8 cellular contexts compared by ENCODE assay signal in the genomic region with DNA sequence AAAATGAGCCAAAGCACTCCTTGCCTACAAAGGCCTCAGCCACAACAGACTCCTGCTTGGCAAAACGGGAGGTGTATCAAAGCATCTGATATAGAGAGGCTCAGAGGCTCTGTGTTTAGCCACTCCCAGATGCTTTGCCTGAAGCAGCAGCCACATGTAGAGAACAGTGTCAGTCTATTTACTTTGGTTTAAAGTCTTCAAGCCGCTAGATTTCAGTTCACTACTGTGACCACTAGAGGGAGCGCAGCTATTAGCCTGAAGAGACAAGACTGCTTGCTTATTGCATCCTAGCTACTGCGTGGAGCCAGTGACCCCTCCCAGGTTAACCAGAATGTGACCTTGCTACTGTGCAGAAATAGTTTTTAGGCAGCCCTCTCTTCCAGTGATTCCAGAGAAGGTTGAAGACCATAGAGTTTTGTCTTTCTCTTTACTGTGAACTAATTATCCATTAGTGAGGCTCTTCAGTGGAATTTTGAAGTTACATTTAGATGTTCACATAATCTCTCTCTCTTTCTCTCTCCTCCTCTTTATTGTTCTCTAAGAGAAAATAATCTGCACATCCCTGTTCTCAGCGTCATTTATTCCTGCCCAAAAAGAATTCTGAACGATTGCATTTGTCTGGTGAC. TPM values are rescaled to one million over a fixed set of nuclear protein-coding genes. Genes with fewer than 3 reads are reported as not detected.
DNase-seq lines count a peak whose midpoint lies in the region; ATAC-seq and TF ChIP-seq lines count a peak whose summit lies in the region.

No MANE protein-coding gene starts in this region.

- H3K9ac ChIP-seq in mesenchymal stem cell (ENCODE audit: low read length), result no peak overlapping the region

- peak; percentile 73 for TF ChIP-seq CTCF in GM20000 (IDR thresholded peaks at IDR 0.05; ENCODE audit: extremely low read depth, missing control alignments)

- H3K9me3 ChIP-seq in mesenchymal stem cell (ENCODE audit: control insufficient read depth, low read length), result no peaks in the 10 kb centered on the region

- no peak overlapping the region for H2AFZ ChIP-seq in mesenchymal stem cell (ENCODE audit: low read depth, low read length)

- no peak overlapping the region for H3K27ac ChIP-seq in mesenchymal stem cell (ENCODE audit: low read length, poor library complexity, severe bottlenecking)

- H3K36me3 ChIP-seq in mesenchymal stem cell (ENCODE audit: control insufficient read depth in 1 of 2, insufficient read depth in 2 of 2, low read depth in 1 of 2, low read length in 2 of 2), result no peaks in the 10 kb centered on the region

- no peak overlapping the region for H2BK12ac ChIP-seq in mesenchymal stem cell (ENCODE audit: low read length in 2 of 2)

- under 1% methylated on average over 5 of the region's 6 CpGs for WGBS in mesenchymal stem cell

- H2BK15ac ChIP-seq in mesenchymal stem cell (ENCODE audit: low read depth, poor library complexity, severe bottlenecking), result no peak overlapping the region

- no peak overlapping the region for H3K4ac ChIP-seq in mesenchymal stem cell (ENCODE audit: low read depth in 1 of 2, low read length in 2 of 2)

- no peak overlapping the region for H2BK5ac ChIP-seq in mesenchymal stem cell (ENCODE audit: low read depth, low read length, poor library complexity, severe bottlenecking)

- DNase-seq in D341Med (ENCODE audit: low spot score) (peak; percentile 70), GM20000 (ENCODE audit: low spot score) (peak; percentile 39), NCI-H69 (lab: John Stamatoyannopoulos, UW) (peak; percentile 86), mesenchymal stem cell (peak; percentile 82)
- peak; percentile 43 to 64 for DNase-seq in activated CD4-positive, alpha-beta T cell treated with anti-CD3 and anti-CD28 coated beads, Interleukin-2, amount 50 U/mL, for 48 hours
- DNase-seq in effector CD8-positive, alpha-beta T cell (lab: John Stamatoyannopoulos, UW), result peak; percentile 4
- peak; percentile 14 to 23 for DNase-seq in stimulated activated CD8-positive, alpha-beta memory T cell treated with anti-CD3 and anti-CD28 coated beads, Interleukin-4, amount 100 ng/mL, for 1 hour (ENCODE audit: low read depth in 2 of 2, low spot score in 1 of 2)

- no peak overlapping the region for H2BK120ac ChIP-seq in mesenchymal stem cell (ENCODE audit: low read depth, low read length)

- H3K4me2 ChIP-seq in mesenchymal stem cell (ENCODE audit: low read length, poor library complexity, severe bottlenecking), result no peak overlapping the region

- no peak overlapping the region for H3K23ac ChIP-seq in mesenchymal stem cell (ENCODE audit: low read length in 2 of 2)

- H3K18ac ChIP-seq in mesenchymal stem cell (ENCODE audit: low read depth in 1 of 2, low read length in 2 of 2), result no peak overlapping the region

- no peak overlapping the region for H3K14ac ChIP-seq in mesenchymal stem cell (ENCODE audit: low read length in 2 of 2)

- no peak overlapping the region for H4K8ac ChIP-seq in mesenchymal stem cell (ENCODE audit: low read length)

- no peaks in the 10 kb centered on the region for H3K79me1 ChIP-seq in mesenchymal stem cell (replicated peaks; ENCODE audit: low read length, poor library complexity, severe bottlenecking)

- no peak overlapping the region for H2AK5ac ChIP-seq in mesenchymal stem cell (ENCODE audit: low read length, severe bottlenecking)

- no peaks in the 10 kb centered on the region for H3K4me1 ChIP-seq in mesenchymal stem cell (ENCODE audit: control insufficient read depth, insufficient read depth, low read depth, low read length)

- H4K91ac ChIP-seq in mesenchymal stem cell (ENCODE audit: low read length), result no peak overlapping the region

- H3K4me3 ChIP-seq in mesenchymal stem cell (ENCODE audit: insufficient read depth in 1 of 2, low read depth in 1 of 2, low read length in 2 of 2), result no peak overlapping the region

- no peaks in the 10 kb centered on the region for H3K27me3 ChIP-seq in mesenchymal stem cell (ENCODE audit: control insufficient read depth in 1 of 2, insufficient read depth in 1 of 2, low read length in 2 of 2)

- peak; percentile 99 for ATAC-seq in HG03571 (IDR thresholded peaks at IDR 0.05; ENCODE audit: unreplicated experiment)

RNA-seq across cellular contexts. Expression of gene BMP3, which starts 39.3 kb away (rescaled TPM):
- polyA plus RNA-seq in mesenchymal stem cell (2013, experiment 1 of 2), result not detected
- polyA plus RNA-seq in mesenchymal stem cell (2013, experiment 2 of 2), result not detected

Comparison
In these comparisons a context has a peak if more than half of its experiments do, and no peak if none do; other contexts are left out.
1. DNase-seq: peak in every context shown above with its lines; median percentile 86 in NCI-H69; 82 in mesenchymal stem cell; 70 in D341Med; 54 in activated CD4-positive, alpha-beta T cell treated with anti-CD3 and anti-CD28 coated beads, Interleukin-2, amount 50 U/mL, for 48 hours; 39 in GM20000; 18 in stimulated activated CD8-positive, alpha-beta memory T cell treated with anti-CD3 and anti-CD28 coated beads, Interleukin-4, amount 100 ng/mL, for 1 hour; 4 in effector CD8-positive, alpha-beta T cell.